Comparison of ENCODE assay signal across 1 cellular context in genomic region chr7:76393116-76394031, GRCh38.
A peak's percentile ranks its signal among the peaks of the same experiment; 100 is the strongest.
TF ChIP-seq lines count a peak whose summit lies in the region.

No MANE protein-coding gene starts in this region.

TF ChIP-seq in GM12878, 131 proteins besides CTCF, POLR2A, EP300 and RAD21 (continued from another document and continues in another):
- no peak for TF ChIP-seq ZBTB4 (CRISPR knock-in tag; IDR thresholded peaks at IDR 0.05)
- peak; percentile 97 for TF ChIP-seq GATAD2B (conservative IDR thresholded peaks at IDR 0.05; ENCODE audit: low read depth)
- TF ChIP-seq ZNF622 (IDR thresholded peaks at IDR 0.05) = no peak
- no peak for TF ChIP-seq E4F1 (IDR thresholded peaks at IDR 0.05; ENCODE audit: borderline replicate concordance, partially characterized antibody)
- TF ChIP-seq SRF (IDR thresholded peaks at IDR 0.05; ENCODE audit: low read depth in 2 of 2, low read length in 2 of 2) = peak; percentile 76 to 93
- no peak for TF ChIP-seq IKZF2 (IDR thresholded peaks at IDR 0.05)
- TF ChIP-seq PAX5 (IDR thresholded peaks at IDR 0.05; ENCODE audit: borderline replicate concordance, low read depth, low read length) = no peak
- TF ChIP-seq STAT1 (conservative IDR thresholded peaks at IDR 0.05) = 0 out of 2 replicates have a peak, but pooled peaks have one; percentile 63
- TF ChIP-seq ZNF207 (IDR thresholded peaks at IDR 0.05; ENCODE audit: borderline replicate concordance) = peak; percentile 48; the same call in 1 of the 2 replicates
- TF ChIP-seq ZNF687 (IDR thresholded peaks at IDR 0.05) = peak; percentile 94
- 0 out of 2 replicates have a peak, but pooled peaks have one; percentile 25 for TF ChIP-seq TCF3 (IDR thresholded peaks at IDR 0.05; ENCODE audit: borderline replicate concordance, insufficient read depth, low read depth, low read length)
- peak in 1 of 2 experiments; percentile 66; a peak in 1 of 3 replicates for TF ChIP-seq EGR1 (IDR thresholded peaks at IDR 0.05; ENCODE audit: borderline replicate concordance in 1 of 2, low read depth in 2 of 2, low read length in 2 of 2)
- TF ChIP-seq EED (IDR thresholded peaks at IDR 0.05; ENCODE audit: low read depth) = no peak
- TF ChIP-seq NR2F1 (conservative IDR thresholded peaks at IDR 0.05) = peak; percentile 86
- peak; percentile 22; the same call in 1 of the 2 replicates for TF ChIP-seq NR2C1 (IDR thresholded peaks at IDR 0.05)
- peak; percentile 85 for TF ChIP-seq NRF1 (conservative IDR thresholded peaks at IDR 0.05; ENCODE audit: low read depth, low read length)
- TF ChIP-seq NFXL1 (IDR thresholded peaks at IDR 0.05; ENCODE audit: borderline replicate concordance) = 0 out of 2 replicates have a peak, but pooled peaks have one; percentile 28
- peak; percentile 87 for TF ChIP-seq DPF2 (IDR thresholded peaks at IDR 0.05)
- TF ChIP-seq E2F4 (IDR thresholded peaks at IDR 0.05; ENCODE audit: low read depth, low read length) = no peak
- TF ChIP-seq TAF1 (IDR thresholded peaks at IDR 0.05; ENCODE audit: borderline replicate concordance, low read depth, low read length) = peak; percentile 27; the same call in 1 of the 2 replicates
- TF ChIP-seq SMARCA5 (IDR thresholded peaks at IDR 0.05) = peak; percentile 48; the same call in 1 of the 2 replicates
- no peak for TF ChIP-seq RCOR1 (conservative IDR thresholded peaks at IDR 0.05; ENCODE audit: low read depth, low read length)
- no peak for TF ChIP-seq CEBPZ (IDR thresholded peaks at IDR 0.05; ENCODE audit: low read depth, low read length)
- TF ChIP-seq RELA (IDR thresholded peaks at IDR 0.05; ENCODE audit: borderline replicate concordance, partially characterized antibody) = peak; percentile 22
- TF ChIP-seq MXI1 (IDR thresholded peaks at IDR 0.05; ENCODE audit: low read depth, low read length) = peak; percentile 84
- TF ChIP-seq ZSCAN29 (IDR thresholded peaks at IDR 0.05) = no peak
- TF ChIP-seq KAT2A (conservative IDR thresholded peaks at IDR 0.05; ENCODE audit: control insufficient read depth, low read depth, low read length) = no peak
- no peak for TF ChIP-seq ZBED1 (IDR thresholded peaks at IDR 0.05; ENCODE audit: borderline replicate concordance)
- TF ChIP-seq MAX (IDR thresholded peaks at IDR 0.05; ENCODE audit: low read depth, low read length) = peak; percentile 57
- no peak for TF ChIP-seq POU2F2 (IDR thresholded peaks at IDR 0.05; ENCODE audit: borderline replicate concordance, low read depth, low read length)
- no peak for TF ChIP-seq GABPA (IDR thresholded peaks at IDR 0.05; ENCODE audit: low read depth)
- no peak for TF ChIP-seq RFX5 (IDR thresholded peaks at IDR 0.05; ENCODE audit: low read depth, low read length)
- peak; percentile 63; the same call in 1 of the 2 replicates for TF ChIP-seq RB1 (IDR thresholded peaks at IDR 0.05; ENCODE audit: borderline replicate concordance)
- no peak for TF ChIP-seq BRCA1 (IDR thresholded peaks at IDR 0.05; ENCODE audit: low read depth, low read length)
- 0 out of 2 replicates have a peak, but pooled peaks have one; percentile 24 for TF ChIP-seq ELK1 (IDR thresholded peaks at IDR 0.05; ENCODE audit: low read depth, low read length)
- peak; percentile 84 for TF ChIP-seq NKRF (conservative IDR thresholded peaks at IDR 0.05)
- no peak for TF ChIP-seq STAT3 (IDR thresholded peaks at IDR 0.05; ENCODE audit: low read depth, low read length)
- TF ChIP-seq IKZF1 (conservative IDR thresholded peaks at IDR 0.05) = peak; percentile 96
- peak; percentile 39; the same call in 1 of the 2 replicates for TF ChIP-seq POLR2AphosphoS2 (IDR thresholded peaks at IDR 0.05; ENCODE audit: low read depth, low read length)
- peak; percentile 90 for TF ChIP-seq LARP7 (IDR thresholded peaks at IDR 0.05)
- peak; percentile 45 for TF ChIP-seq USF1 (IDR thresholded peaks at IDR 0.05; ENCODE audit: borderline replicate concordance, extremely low read length, insufficient read depth, low read depth, low read length)
